In genomic region chr1:53075206-53075605, GRCh38 we compare ENCODE assay signal across 35 cellular contexts. TPM values are rescaled to one million over a fixed set of nuclear protein-coding genes. Genes with fewer than 3 reads are reported as not detected.
DNase-seq lines count a peak whose midpoint lies in the region; ATAC-seq and TF ChIP-seq lines count a peak whose summit lies in the region.
"Had no signal": no experiment of that assay in that cellular context is flagged by ENCODE, and none has a peak within 500 bp of the region (broad histone marks: within the 10 kb centered on the region; RNA-seq: fewer than 3 reads in every experiment).

No MANE protein-coding gene starts in this region.

- H3K4me3 Mint-ChIP-seq in WTC11 (no peak overlapping the region), chondrocyte (ENCODE audit: unreplicated experiment) (no peak overlapping the region)
- H3K4me3 Mint-ChIP-seq: activated CD4-positive, alpha-beta memory T cell treated with anti-CD3 and anti-CD28 coated beads, Interleukin-2, amount 10 ng/mL, durations not matched to agents 7 days and 5 days; activated naive CD4-positive, alpha-beta T cell treated with anti-CD3 and anti-CD28 coated beads for 36 hours; mesothelial cell of epicardium; naive B cell had no signal

- intact Hi-C loops in left colon (cut with DNase I, micrococcal nuclease) = no loop called here
- intact Hi-C loops in psoas muscle (cut with DNase I) = no loop called here

- H3K36me3 Mint-ChIP-seq in WTC11 (no peaks in the 10 kb centered on the region), chondrocyte (ENCODE audit: low read depth) (peaks cover 4% of the 10 kb centered on the region)
- H3K36me3 Mint-ChIP-seq: mesothelial cell of epicardium, naive B cell had no signal

- TF ChIP-seq POLR2A in gastroesophageal sphincter (IDR thresholded peaks at IDR 0.05) = no peak

- no peaks in the 10 kb centered on the region for H3K9me3 Mint-ChIP-seq in WTC11
- H3K9me3 Mint-ChIP-seq in chondrocyte (ENCODE audit: low read depth) = no peaks in the 10 kb centered on the region
- H3K9me3 Mint-ChIP-seq: activated CD4-positive, alpha-beta memory T cell treated with anti-CD3 and anti-CD28 coated beads, Interleukin-2, amount 10 ng/mL, durations not matched to agents 7 days and 5 days; activated naive CD4-positive, alpha-beta T cell treated with anti-CD3 and anti-CD28 coated beads for 36 hours; mesothelial cell of epicardium; naive B cell had no signal

- H3K4me1 Mint-ChIP-seq in WTC11 (no peaks in the 10 kb centered on the region), chondrocyte (ENCODE audit: low read depth) (no peaks in the 10 kb centered on the region)
- H3K4me1 Mint-ChIP-seq: activated CD4-positive, alpha-beta memory T cell treated with anti-CD3 and anti-CD28 coated beads, Interleukin-2, amount 10 ng/mL, durations not matched to agents 7 days and 5 days; mesothelial cell of epicardium; naive B cell had no signal

- no peak for ATAC-seq in WTC11
- no peak for ATAC-seq in left colon
- no peak for ATAC-seq in psoas muscle
- ATAC-seq in HG03469 (IDR thresholded peaks at IDR 0.05; ENCODE audit: unreplicated experiment) = no peak
- ATAC-seq in gastroesophageal sphincter = no peak
- ATAC-seq: activated CD4-positive, CD25-positive, alpha-beta regulatory T cell treated with anti-CD3 and anti-CD28 coated beads, Interleukin-2, amount 50 U/mL, for 24 hours; foreskin keratinocyte; K562 had no signal

- H3K27me3 Mint-ChIP-seq in WTC11 (ENCODE audit: low read depth) (no peaks in the 10 kb centered on the region), chondrocyte (ENCODE audit: low read depth) (no peaks in the 10 kb centered on the region)
- H3K27me3 Mint-ChIP-seq: activated CD4-positive, alpha-beta memory T cell treated with anti-CD3 and anti-CD28 coated beads, Interleukin-2, amount 10 ng/mL, durations not matched to agents 7 days and 5 days had no signal

- H3K27ac Mint-ChIP-seq in WTC11 (no peak overlapping the region), chondrocyte (ENCODE audit: unreplicated experiment) (no peak overlapping the region)
- H3K27ac Mint-ChIP-seq: activated CD4-positive, alpha-beta memory T cell treated with anti-CD3 and anti-CD28 coated beads, Interleukin-2, amount 10 ng/mL, durations not matched to agents 7 days and 5 days; activated naive CD4-positive, alpha-beta T cell treated with anti-CD3 and anti-CD28 coated beads for 36 hours; mesothelial cell of epicardium had no signal

- CTCF ChIA-PET in WTC11 (lab: Charles Lee) = no interaction called here

- no peak for TF ChIP-seq CTCF in WTC11 (IDR thresholded peaks at IDR 0.05)
- no peak for TF ChIP-seq CTCF in chondrocyte (IDR thresholded peaks at IDR 0.05)
- no peak for TF ChIP-seq CTCF in psoas muscle (IDR thresholded peaks at IDR 0.05)
- no peak for TF ChIP-seq CTCF in gastroesophageal sphincter (IDR thresholded peaks at IDR 0.05)

- TF ChIP-seq EP300 in gastroesophageal sphincter (IDR thresholded peaks at IDR 0.05) = no peak

- DNase-seq in WTC11 (ENCODE audit: low spot score) (peak; percentile 5), chondrocyte (ENCODE audit: low spot score) (peak; percentile 62), left colon (peak; percentile 0 to 16), psoas muscle (peak; percentile 4 to 28), SHP77 (lab: John Stamatoyannopoulos, UW) (no peak)
- DNase-seq: activated CD4-positive, alpha-beta memory T cell treated with anti-CD3 and anti-CD28 coated beads, Interleukin-2, amount 10 ng/mL, durations not matched to agents 7 days and 5 days; activated naive CD4-positive, alpha-beta T cell treated with anti-CD3 and anti-CD28 coated beads for 36 hours; activated T-cell treated with anti-CD3 and anti-CD28 coated beads for 4 hours; Calu3; colonic mucosa; DND-41; foreskin keratinocyte; naive B cell; NCI-H1105; NCI-H1930; NCI-H524 treated with DMSO at 0.1 percent for 48 hours; NK-92 treated with Interleukin-12 subunit alpha and Interleukin-12 subunit beta, amount 100 ng/mL, for 24 hours; PC-9; SIG-M5; stimulated activated CD4-positive, alpha-beta T cell treated with anti-CD3 and anti-CD28 coated beads, Interleukin-15, amount 100 ng/mL, for 24 hours; stimulated activated naive CD4-positive, alpha-beta T cell treated with Interleukin-2 at 50 U/mL for 16 hours; SW 1271; T1000; testis had no signal

- H3K27ac ChIP-seq in psoas muscle = no peak overlapping the region
- peak overlapping the region in 1 of 4 donors; percentile 32 for H3K27ac ChIP-seq in gastroesophageal sphincter
- H3K27ac ChIP-seq: C4-2B, colonic mucosa, foreskin keratinocyte, PC-9 had no signal

- H3K36me3 ChIP-seq in psoas muscle (ENCODE audit: insufficient read depth in 1 of 2, low read depth in 1 of 2) (no peaks in the 10 kb centered on the region), gastroesophageal sphincter (peaks cover 0 to 26% of the 10 kb centered on the region in 2 donors)
- H3K36me3 ChIP-seq: colonic mucosa, uterus had no signal

- 97 to 100% (median 99%) methylated on average over 4 of the region's 4 CpGs for WGBS in psoas muscle, 3 donors
- WGBS in gastroesophageal sphincter (ENCODE audit: low coverage in 1 of 2), 2 donors = 100% methylated on average over 1 of the region's 4 CpGs

- H3K9me3 ChIP-seq in psoas muscle (no peaks in the 10 kb centered on the region), gastroesophageal sphincter (no peaks in the 10 kb centered on the region)
- H3K9me3 ChIP-seq: colonic mucosa, esophagus muscularis mucosa, testis, uterus had no signal

- POLR2A ChIA-PET in WTC11 (lab: Charles Lee) = no interaction called here

- H3K4me3 ChIP-seq in psoas muscle = no peak overlapping the region
- no peak overlapping the region for H3K4me3 ChIP-seq in gastroesophageal sphincter
- H3K4me3 ChIP-seq: colonic mucosa, esophagus muscularis mucosa, K562, PC-9, testis, uterus had no signal

- H3K4me1 ChIP-seq in psoas muscle = no peaks in the 10 kb centered on the region
- peaks cover 0 to 15% (median 0%) of the 10 kb centered on the region in 3 donors for H3K4me1 ChIP-seq in gastroesophageal sphincter
- H3K4me1 ChIP-seq: colonic mucosa, foreskin keratinocyte, uterus had no signal

- H3K27me3 ChIP-seq in psoas muscle (ENCODE audit: insufficient read depth in 3 of 3, low read length in 2 of 3) (no peaks in the 10 kb centered on the region), gastroesophageal sphincter (no peaks in the 10 kb centered on the region)
- H3K27me3 ChIP-seq: colonic mucosa, esophagus muscularis mucosa, foreskin keratinocyte, testis, uterus had no signal

TF ChIP-seq in WTC11, 78 proteins besides CTCF, POLR2A, EP300 and RAD21 (continues in another document):
- TF ChIP-seq MYBL2 (CRISPR knock-in tag; IDR thresholded peaks at IDR 0.05) (no peak), HMGA2 (CRISPR knock-in tag; IDR thresholded peaks at IDR 0.05) (no peak), TP53 (CRISPR knock-in tag; IDR thresholded peaks at IDR 0.05) (no peak), TEAD1 (CRISPR knock-in tag; IDR thresholded peaks at IDR 0.05) (no peak), CBFB (CRISPR knock-in tag; IDR thresholded peaks at IDR 0.05; ENCODE audit: low read depth) (no peak), FOXJ3 (CRISPR knock-in tag; IDR thresholded peaks at IDR 0.05; ENCODE audit: borderline replicate concordance) (no peak), ZNF263 (CRISPR knock-in tag; IDR thresholded peaks at IDR 0.05; ENCODE audit: low read depth) (no peak), GRHL2 (CRISPR knock-in tag; IDR thresholded peaks at IDR 0.05; ENCODE audit: insufficient replicate concordance, severe bottlenecking) (no peak), MXD4 (CRISPR knock-in tag; IDR thresholded peaks at IDR 0.05; ENCODE audit: borderline replicate concordance) (no peak), ATF3 (CRISPR knock-in tag; conservative IDR thresholded peaks at IDR 0.05) (no peak), RORB (CRISPR knock-in tag; IDR thresholded peaks at IDR 0.05) (no peak), NFE2L1 (CRISPR knock-in tag; IDR thresholded peaks at IDR 0.05) (no peak), MLX (CRISPR knock-in tag; IDR thresholded peaks at IDR 0.05) (no peak), GTF2I (CRISPR knock-in tag; conservative IDR thresholded peaks at IDR 0.05) (no peak), E2F5 (CRISPR knock-in tag; IDR thresholded peaks at IDR 0.05) (no peak)
- TF ChIP-seq, protein P1, sequence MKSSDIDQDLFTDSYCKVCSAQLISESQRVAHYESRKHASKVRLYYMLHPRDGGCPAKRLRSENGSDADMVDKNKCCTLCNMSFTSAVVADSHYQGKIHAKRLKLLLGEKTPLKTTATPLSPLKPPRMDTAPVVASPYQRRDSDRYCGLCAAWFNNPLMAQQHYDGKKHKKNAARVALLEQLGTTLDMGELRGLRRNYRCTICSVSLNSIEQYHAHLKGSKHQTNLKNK (CRISPR knock-in tag; IDR thresholded peaks at IDR 0.05) = no peak
- TF ChIP-seq, protein P2, sequence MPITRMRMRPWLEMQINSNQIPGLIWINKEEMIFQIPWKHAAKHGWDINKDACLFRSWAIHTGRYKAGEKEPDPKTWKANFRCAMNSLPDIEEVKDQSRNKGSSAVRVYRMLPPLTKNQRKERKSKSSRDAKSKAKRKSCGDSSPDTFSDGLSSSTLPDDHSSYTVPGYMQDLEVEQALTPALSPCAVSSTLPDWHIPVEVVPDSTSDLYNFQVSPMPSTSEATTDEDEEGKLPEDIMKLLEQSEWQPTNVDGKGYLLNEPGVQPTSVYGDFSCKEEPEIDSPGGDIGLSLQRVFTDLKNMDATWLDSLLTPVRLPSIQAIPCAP (CRISPR knock-in tag; IDR thresholded peaks at IDR 0.05) = no peak

RNA-seq across cellular contexts. Expression of gene PODN, which starts 13.2 kb away (rescaled TPM):
- total RNA-seq in WTC11 (2021) (0.23 to 0.48 TPM (median 0.30 TPM) in 3 replicates), chondrocyte (4.1 to 9.3 TPM (median 9.2 TPM) in 3 replicates), left colon (10 to 100 TPM in 1 of 2 donors, 1 to 10 TPM in 1; 6.2 to 22.0 TPM), psoas muscle (10 to 100 TPM in 1 of 4 donors, 1 to 10 TPM in 3; 7.2 to 27.1 (median 8.4) TPM), gastroesophageal sphincter (100 to 1,000 TPM in 3 of 4 donors, 10 to 100 TPM in 1; 60.4 to 170 (median 125) TPM)
- polyA plus RNA-seq in psoas muscle = 1 to 10 TPM; 3.0 to 5.6 (median 4.7) TPM
- total RNA-seq: activated CD4-positive, alpha-beta memory T cell treated with anti-CD3 and anti-CD28 coated beads, Interleukin-2, amount 10 ng/mL, durations not matched to agents 7 days and 5 days; activated naive CD4-positive, alpha-beta T cell treated with anti-CD3 and anti-CD28 coated beads for 36 hours; Calu3; foreskin keratinocyte; H7; HT1080; K562; MCF 10A; PC-9 had no signal
- polyA plus RNA-seq: foreskin keratinocyte, K562 had no signal

Comparison
In these comparisons a context has a peak if more than half of its experiments do, and no peak if none do; other contexts are left out.
1. DNase-seq: peak in WTC11 (single experiment), chondrocyte (single experiment), left colon (2 of 2) and psoas muscle (2 of 2); none in SHP77 (0 of 2).